ENCODE assay signal across 8 cellular contexts in the genomic region with DNA sequence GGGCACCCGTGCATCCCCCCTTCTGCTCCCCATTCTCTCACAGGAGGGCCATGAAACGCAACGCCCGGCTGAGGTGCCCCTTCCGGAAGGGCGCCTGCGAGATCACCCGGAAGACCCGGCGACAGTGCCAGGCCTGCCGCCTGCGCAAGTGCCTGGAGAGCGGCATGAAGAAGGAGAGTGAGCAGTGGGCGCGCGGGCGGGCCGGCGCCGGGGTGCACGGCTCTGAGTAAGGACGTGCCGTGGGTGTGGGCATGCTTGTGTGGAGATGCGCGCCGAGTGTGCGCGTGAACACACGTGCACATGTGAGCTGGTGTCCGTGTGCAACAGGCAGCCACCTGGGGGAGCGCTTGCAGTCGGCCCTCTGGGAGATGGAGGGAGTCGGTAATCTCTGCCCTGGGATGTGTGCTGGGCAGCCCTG. TPM values are rescaled to one million over a fixed set of nuclear protein-coding genes. Genes with fewer than 3 reads are reported as not detected.
DNase-seq lines count a peak whose midpoint lies in the region; ATAC-seq and TF ChIP-seq lines count a peak whose summit lies in the region.

No MANE protein-coding gene starts in this region.

- no peaks in the 10 kb centered on the region for H3F3A ChIP-seq in SU-DHL-6 (ENCODE audit: insufficient read depth)

- peak overlapping the region; percentile 37 for H3K4me2 ChIP-seq in SU-DHL-6 (ENCODE audit: low read depth, low read length, poor library complexity, severe bottlenecking)

- peak overlapping the region; percentile 28 for H3K9ac ChIP-seq in SU-DHL-6 (ENCODE audit: low read length)

- peak overlapping the region; percentile 92 for H2AFZ ChIP-seq in SU-DHL-6 (ENCODE audit: low read depth, low read length, severe bottlenecking)

- H3K9me3 ChIP-seq in SU-DHL-6 (ENCODE audit: insufficient read depth, low read length) = no peaks in the 10 kb centered on the region

- ATAC-seq in GM18511 (IDR thresholded peaks at IDR 0.05; ENCODE audit: unreplicated experiment) = peak; percentile 89
- ATAC-seq in HG02840 (IDR thresholded peaks at IDR 0.05; ENCODE audit: low FRiP score, unreplicated experiment) = peak; percentile 73

- no peaks in the 10 kb centered on the region for H3K79me2 ChIP-seq in SU-DHL-6 (ENCODE audit: insufficient read depth, low read length)

- no peaks in the 10 kb centered on the region for H3K9me2 ChIP-seq in SU-DHL-6 (replicated peaks; ENCODE audit: insufficient read depth, low read length)

- no peak for TF ChIP-seq CTCF in SU-DHL-6 (IDR thresholded peaks at IDR 0.05; ENCODE audit: insufficient read depth, low read length, poor library complexity, severe bottlenecking)

- H3K36me3 ChIP-seq in SU-DHL-6 (ENCODE audit: low read length) = no peaks in the 10 kb centered on the region

- H4K20me1 ChIP-seq in SU-DHL-6 (ENCODE audit: low read depth, low read length) = no peaks in the 10 kb centered on the region

- H3K4me3 ChIP-seq in SU-DHL-6 (ENCODE audit: insufficient read depth, low read length, poor library complexity, severe bottlenecking) = no peak overlapping the region

- H3K27ac ChIP-seq in SU-DHL-6 (ENCODE audit: low read depth, low read length) = no peak overlapping the region

- DNase-seq in amniotic epithelial cell (ENCODE audit: low read depth) (peak; percentile 18), left kidney (ENCODE audit: low read depth, low spot score) (peak; percentile 78), mesenteric fat pad (ENCODE audit: low spot score) (no peak), epidermal melanocyte (ENCODE audit: insufficient read length, low spot score) (no peak)
- peak; percentile 36 to 42 for DNase-seq in stimulated activated CD8-positive, alpha-beta memory T cell treated with anti-CD3 and anti-CD28 coated beads, Interleukin-15, amount 100 ng/mL, for 4 hours (ENCODE audit: low read depth in 2 of 2)

- no peaks in the 10 kb centered on the region for H3K27me3 ChIP-seq in SU-DHL-6 (ENCODE audit: low read length)

RNA-seq across cellular contexts. Expression of a gene that starts 28.1 kb away (rescaled TPM):
- 0.26 TPM for total RNA-seq in mesenteric fat pad

Comparison
In these comparisons a context has a peak if more than half of its experiments do, and no peak if none do; other contexts are left out.
1. DNase-seq: peak in amniotic epithelial cell (single experiment), left kidney (single experiment) and stimulated activated CD8-positive, alpha-beta memory T cell treated with anti-CD3 and anti-CD28 coated beads, Interleukin-15, amount 100 ng/mL, for 4 hours (2 of 2); none in mesenteric fat pad (single experiment) and epidermal melanocyte (single experiment).